Comparison of ENCODE assay signal across 17 cellular contexts in the genomic region with DNA sequence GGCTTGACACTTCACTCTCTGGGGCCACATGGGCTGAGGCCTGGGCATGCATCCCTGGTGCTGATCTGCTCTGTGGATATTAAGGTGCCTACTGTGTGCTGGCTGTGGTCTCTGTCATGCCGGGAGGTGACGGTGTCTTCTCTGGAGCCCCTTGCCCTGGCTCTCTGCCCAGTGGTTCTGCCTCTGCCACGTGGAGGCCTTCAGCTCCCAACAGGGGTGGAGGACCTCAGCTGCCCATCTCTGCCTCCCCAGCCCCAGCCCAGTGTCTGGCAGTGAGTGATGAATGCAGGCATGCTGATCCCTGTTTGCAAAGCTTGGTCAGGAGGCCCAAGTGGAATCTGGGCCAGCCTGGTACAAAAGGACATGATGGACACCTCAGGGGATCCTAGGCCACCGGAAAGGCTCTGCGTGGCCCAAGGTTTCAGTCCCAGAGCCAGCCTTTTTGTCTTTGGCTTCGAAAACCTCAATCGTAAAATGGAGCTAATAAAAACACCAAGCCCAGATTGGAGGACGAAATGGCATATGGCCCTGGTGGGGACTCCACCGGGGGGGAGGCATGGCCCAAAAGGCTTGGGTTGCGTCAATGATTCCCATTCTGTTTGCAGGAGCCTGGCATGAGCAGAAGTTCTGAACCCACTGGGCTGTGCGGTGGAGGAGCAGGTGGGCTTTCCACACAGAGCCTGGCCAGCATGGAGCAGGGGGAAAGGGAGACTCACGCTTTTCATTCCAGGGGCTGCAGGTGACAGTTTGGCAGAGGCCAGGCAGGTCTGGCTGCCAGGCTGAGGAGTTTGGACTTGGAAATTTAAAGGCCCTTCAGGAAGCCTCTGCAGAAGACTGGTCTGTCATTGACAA. TPM values are rescaled to one million over a fixed set of nuclear protein-coding genes. Genes with fewer than 3 reads are reported as not detected.
DNase-seq lines count a peak whose midpoint lies in the region; ATAC-seq and TF ChIP-seq lines count a peak whose summit lies in the region.
"Had no signal": no experiment of that assay in that cellular context is flagged by ENCODE, and none has a peak within 500 bp of the region (broad histone marks: within the 10 kb centered on the region; RNA-seq: fewer than 3 reads in every experiment).

No MANE protein-coding gene starts in this region.

- no peaks in the 10 kb centered on the region for H3K23me2 ChIP-seq in H9 (ENCODE audit: insufficient read length, low read depth, low read length, poor library complexity, severe bottlenecking)

- no peak overlapping the region for H2BK20ac ChIP-seq in H9 (ENCODE audit: low read depth, low read length, poor library complexity, severe bottlenecking)

- no peak overlapping the region for H3K14ac ChIP-seq in H9 (ENCODE audit: insufficient read depth, low read length)

- no peak overlapping the region for H3K9ac ChIP-seq in H9 (ENCODE audit: extremely low read depth, insufficient read length, low read length)

- no peaks in the 10 kb centered on the region for H3K27me3 Mint-ChIP-seq in activated CD8-positive, alpha-beta T cell treated with anti-CD3 and anti-CD28 coated beads, Interleukin-2, amount 10 ng/mL, durations not matched to agents 7 days and 5 days (ENCODE audit: low read depth)
- no peaks in the 10 kb centered on the region for H3K27me3 Mint-ChIP-seq in activated CD8-positive, alpha-beta T cell treated with anti-CD3 and anti-CD28 coated beads for 36 hours
- peaks cover 3% of the 10 kb centered on the region for H3K27me3 Mint-ChIP-seq in H9 (ENCODE audit: low read depth)
- no peaks in the 10 kb centered on the region for H3K27me3 Mint-ChIP-seq in dendritic cell treated with granulocyte-macrophage colony-stimulating factor and Interleukin-4, amounts not matched to agents 40 ng/mL and 50 ng/mL, for 4 days

- H3K36me3 Mint-ChIP-seq in activated CD8-positive, alpha-beta T cell treated with anti-CD3 and anti-CD28 coated beads, Interleukin-2, amount 10 ng/mL, durations not matched to agents 7 days and 5 days (ENCODE audit: low read depth), result no peaks in the 10 kb centered on the region
- H3K36me3 Mint-ChIP-seq in activated CD8-positive, alpha-beta T cell treated with anti-CD3 and anti-CD28 coated beads for 36 hours (ENCODE audit: low read depth), result no peaks in the 10 kb centered on the region
- H3K36me3 Mint-ChIP-seq in H9 (ENCODE audit: insufficient read depth in 1 of 3, low read depth in 3 of 3), result no peaks in the 10 kb centered on the region
- H3K36me3 Mint-ChIP-seq in dendritic cell treated with granulocyte-macrophage colony-stimulating factor and Interleukin-4, amounts not matched to agents 40 ng/mL and 50 ng/mL, for 4 days (ENCODE audit: low read depth), result no peaks in the 10 kb centered on the region
- H3K36me3 Mint-ChIP-seq: stimulated activated effector memory CD8-positive, alpha-beta T cell treated with anti-CD3 and anti-CD28 coated beads, Interleukin-12 subunit alpha, Interleukin-12 subunit beta, amount 100 ng/mL, for 72 hours had no signal

- H4K8ac ChIP-seq in H9 (replicated peaks; ENCODE audit: insufficient read length, low read depth, low read length), result no peak overlapping the region

- no peaks in the 10 kb centered on the region for H3K9me3 Mint-ChIP-seq in activated CD8-positive, alpha-beta T cell treated with anti-CD3 and anti-CD28 coated beads, Interleukin-2, amount 10 ng/mL, durations not matched to agents 7 days and 5 days (ENCODE audit: insufficient read depth)
- no peaks in the 10 kb centered on the region for H3K9me3 Mint-ChIP-seq in activated CD8-positive, alpha-beta T cell treated with anti-CD3 and anti-CD28 coated beads for 36 hours
- H3K9me3 Mint-ChIP-seq in H9, result no peaks in the 10 kb centered on the region
- no peaks in the 10 kb centered on the region for H3K9me3 Mint-ChIP-seq in dendritic cell treated with granulocyte-macrophage colony-stimulating factor and Interleukin-4, amounts not matched to agents 40 ng/mL and 50 ng/mL, for 4 days
- H3K9me3 Mint-ChIP-seq: stimulated activated effector memory CD8-positive, alpha-beta T cell treated with anti-CD3 and anti-CD28 coated beads, Interleukin-12 subunit alpha, Interleukin-12 subunit beta, amount 100 ng/mL, for 72 hours; T-helper 1 cell treated with Interleukin-12 subunit alpha and Interleukin-12 subunit beta and Interleukin-4 antibody, amounts not matched to agents 30 μg/mL and 1 μg/mL, for 36 hours had no signal

- H3K4me1 Mint-ChIP-seq in activated CD8-positive, alpha-beta T cell treated with anti-CD3 and anti-CD28 coated beads, Interleukin-2, amount 10 ng/mL, durations not matched to agents 7 days and 5 days (ENCODE audit: low read depth), result peaks cover 66% of the 10 kb centered on the region
- peaks cover 26% of the 10 kb centered on the region for H3K4me1 Mint-ChIP-seq in activated CD8-positive, alpha-beta T cell treated with anti-CD3 and anti-CD28 coated beads for 36 hours (ENCODE audit: low read depth)
- H3K4me1 Mint-ChIP-seq in H9, result peaks cover 16 to 22% of the 10 kb centered on the region in 2 experiments
- H3K4me1 Mint-ChIP-seq in dendritic cell treated with granulocyte-macrophage colony-stimulating factor and Interleukin-4, amounts not matched to agents 40 ng/mL and 50 ng/mL, for 4 days (ENCODE audit: low read depth), result peaks cover 90% of the 10 kb centered on the region

- H3K4me3 Mint-ChIP-seq in activated CD8-positive, alpha-beta T cell treated with anti-CD3 and anti-CD28 coated beads, Interleukin-2, amount 10 ng/mL, durations not matched to agents 7 days and 5 days, result no peak overlapping the region
- H3K4me3 Mint-ChIP-seq in activated CD8-positive, alpha-beta T cell treated with anti-CD3 and anti-CD28 coated beads for 36 hours, result no peak overlapping the region
- no peak overlapping the region for H3K4me3 Mint-ChIP-seq in H9
- H3K4me3 Mint-ChIP-seq in dendritic cell treated with granulocyte-macrophage colony-stimulating factor and Interleukin-4, amounts not matched to agents 40 ng/mL and 50 ng/mL, for 4 days, result no peak overlapping the region
- H3K4me3 Mint-ChIP-seq: stimulated activated effector memory CD8-positive, alpha-beta T cell treated with anti-CD3 and anti-CD28 coated beads, Interleukin-12 subunit alpha, Interleukin-12 subunit beta, amount 100 ng/mL, for 72 hours; T-helper 1 cell treated with Interleukin-12 subunit alpha and Interleukin-12 subunit beta and Interleukin-4 antibody, amounts not matched to agents 30 μg/mL and 1 μg/mL, for 36 hours had no signal

- no peak overlapping the region for H2BK12ac ChIP-seq in H9 (ENCODE audit: insufficient read length, low read depth, low read length)

- H2BK5ac ChIP-seq in H9 (ENCODE audit: insufficient read length, low read length), result no peak overlapping the region

- DNase-seq in activated CD8-positive, alpha-beta T cell treated with anti-CD3 and anti-CD28 coated beads, Interleukin-2, amount 10 ng/mL, durations not matched to agents 7 days and 5 days, result peak; percentile 12
- no peak for DNase-seq in activated CD8-positive, alpha-beta T cell treated with anti-CD3 and anti-CD28 coated beads for 36 hours
- DNase-seq in H9 (peak; percentile 18), sigmoid colon (peak; percentile 65), middle frontal gyrus (ENCODE audit: extremely low spot score, low spot score) (no peak), thyroid gland (no peak)
- DNase-seq in effector memory CD4-positive, alpha-beta T cell, result no peak
- DNase-seq: activated naive CD4-positive, alpha-beta T cell; NCI-H2029 treated with DMSO at 0.1 percent for 48 hours; occipital lobe had no signal

- CTCF ChIA-PET in activated CD8-positive, alpha-beta T cell treated with anti-CD3 and anti-CD28 coated beads, Interleukin-2, amount 10 ng/mL, durations not matched to agents 7 days and 5 days (lab: Charles Lee), result interaction anchor here (1.2 kb wide), 2 partner anchors 9 to 217 kb away, joined by 4 read pairs; no protein-coding TSS in a partner anchor
- CTCF ChIA-PET in activated CD8-positive, alpha-beta T cell treated with anti-CD3 and anti-CD28 coated beads for 36 hours (lab: Charles Lee), result no interaction called here

- no CpG with 5 or more reads among the region's 12 CpGs for WGBS in H9 (ENCODE audit: extremely low coverage, insufficient read length, low lambda C conversion rate)
- 71 to 87% methylated on average over 12 of the region's 12 CpGs for WGBS in sigmoid colon, 2 donors
- WGBS in thyroid gland, 2 donors, result 94 to 98% methylated on average over 9 to 12 of the region's 12 CpGs

- H2AFZ ChIP-seq in H9 (ENCODE audit: low read length), result no peak overlapping the region

- no peaks in the 10 kb centered on the region for H3K79me2 ChIP-seq in H9 (ENCODE audit: insufficient read depth, low read length)

- no peak overlapping the region for H2BK120ac ChIP-seq in H9 (ENCODE audit: low read depth, low read length, poor library complexity, severe bottlenecking)

- H3K79me1 ChIP-seq in H9 (ENCODE audit: insufficient read depth, low read depth, low read length, poor library complexity, severe bottlenecking), result no peaks in the 10 kb centered on the region

- H3K23ac ChIP-seq in H9 (ENCODE audit: insufficient read length, low read depth, low read length), result no peak overlapping the region

- POLR2A ChIA-PET in activated CD8-positive, alpha-beta T cell treated with anti-CD3 and anti-CD28 coated beads, Interleukin-2, amount 10 ng/mL, durations not matched to agents 7 days and 5 days (lab: Charles Lee), result no interaction called here
- POLR2A ChIA-PET in activated CD8-positive, alpha-beta T cell treated with anti-CD3 and anti-CD28 coated beads for 36 hours (lab: Charles Lee), result no interaction called here

- no peak overlapping the region for H3T11ph ChIP-seq in H9 (ENCODE audit: low read length)

- no peak overlapping the region for H2AK5ac ChIP-seq in H9 (ENCODE audit: insufficient read length, low read length)

- no peak overlapping the region for H3K27ac ChIP-seq in H9 (ENCODE audit: insufficient read length, low read depth, low read length)
- no peak overlapping the region for H3K27ac ChIP-seq in sigmoid colon
- H3K27ac ChIP-seq in effector memory CD4-positive, alpha-beta T cell (ENCODE audit: insufficient read depth, low read length, poor library complexity, severe bottlenecking), result no peak overlapping the region
- no peak overlapping the region for H3K27ac ChIP-seq in thyroid gland
- H3K27ac ChIP-seq: ascending aorta had no signal

- TF ChIP-seq POLR2A in sigmoid colon (IDR thresholded peaks at IDR 0.05) (no peak), thyroid gland (IDR thresholded peaks at IDR 0.05) (no peak)

- no peaks in the 10 kb centered on the region for H3K36me3 ChIP-seq in sigmoid colon
- H3K36me3 ChIP-seq in effector memory CD4-positive, alpha-beta T cell (ENCODE audit: control insufficient read depth, insufficient read depth, low read length), result no peaks in the 10 kb centered on the region
- H3K36me3 ChIP-seq in thyroid gland, result no peaks in the 10 kb centered on the region
- H3K36me3 ChIP-seq: ascending aorta had no signal

- no peak overlapping the region for H3K4me2 ChIP-seq in H9 (ENCODE audit: insufficient read depth, insufficient read length, low read length)

- no peaks in the 10 kb centered on the region for H4K20me1 ChIP-seq in H9 (ENCODE audit: control insufficient read depth, insufficient read depth, insufficient read length)

- no peak overlapping the region for H2BK15ac ChIP-seq in H9 (ENCODE audit: low read depth, low read length)

- no peak for TF ChIP-seq CTCF in activated CD8-positive, alpha-beta T cell treated with anti-CD3 and anti-CD28 coated beads for 36 hours (IDR thresholded peaks at IDR 0.05)
- TF ChIP-seq CTCF in H9 (conservative IDR thresholded peaks at IDR 0.05), result no peak
- no peak for TF ChIP-seq CTCF in sigmoid colon (IDR thresholded peaks at IDR 0.05)
- no peak for TF ChIP-seq CTCF in thyroid gland (IDR thresholded peaks at IDR 0.05)

- no peak for ATAC-seq in activated CD8-positive, alpha-beta T cell treated with anti-CD3 and anti-CD28 coated beads, Interleukin-2, amount 10 ng/mL, durations not matched to agents 7 days and 5 days
- ATAC-seq in activated CD8-positive, alpha-beta T cell treated with anti-CD3 and anti-CD28 coated beads for 36 hours, result no peak
- ATAC-seq: HCT116; stimulated activated effector memory CD8-positive, alpha-beta T cell treated with anti-CD3 and anti-CD28 coated beads, Interleukin-12 subunit alpha, Interleukin-12 subunit beta, amount 100 ng/mL, for 72 hours had no signal

- H3K27ac Mint-ChIP-seq in activated CD8-positive, alpha-beta T cell treated with anti-CD3 and anti-CD28 coated beads, Interleukin-2, amount 10 ng/mL, durations not matched to agents 7 days and 5 days, result no peak overlapping the region
- no peak overlapping the region for H3K27ac Mint-ChIP-seq in activated CD8-positive, alpha-beta T cell treated with anti-CD3 and anti-CD28 coated beads for 36 hours
- no peak overlapping the region for H3K27ac Mint-ChIP-seq in H9
- H3K27ac Mint-ChIP-seq in dendritic cell treated with granulocyte-macrophage colony-stimulating factor and Interleukin-4, amounts not matched to agents 40 ng/mL and 50 ng/mL, for 4 days, result peak overlapping the region; percentile 93
- H3K27ac Mint-ChIP-seq: stimulated activated effector memory CD8-positive, alpha-beta T cell treated with anti-CD3 and anti-CD28 coated beads, Interleukin-12 subunit alpha, Interleukin-12 subunit beta, amount 100 ng/mL, for 72 hours had no signal

- H3K9me3 ChIP-seq in H9 (ENCODE audit: control insufficient read depth, low read depth, low read length) (no peaks in the 10 kb centered on the region), sigmoid colon (no peaks in the 10 kb centered on the region), thyroid gland (no peaks in the 10 kb centered on the region)
- H3K9me3 ChIP-seq in effector memory CD4-positive, alpha-beta T cell (ENCODE audit: control insufficient read depth, low read length), result no peaks in the 10 kb centered on the region
- H3K9me3 ChIP-seq: ascending aorta, Caco-2 had no signal

- no peaks in the 10 kb centered on the region for H3K4me1 ChIP-seq in H9 (ENCODE audit: insufficient read depth, low read length)
- no peaks in the 10 kb centered on the region for H3K4me1 ChIP-seq in sigmoid colon
- H3K4me1 ChIP-seq in effector memory CD4-positive, alpha-beta T cell (ENCODE audit: control insufficient read depth, insufficient read depth, low read length, poor library complexity, severe bottlenecking), result peaks cover 10% of the 10 kb centered on the region
- peaks cover 41 to 55% of the 10 kb centered on the region in 2 donors for H3K4me1 ChIP-seq in thyroid gland
- H3K4me1 ChIP-seq: ascending aorta had no signal

- no peak overlapping the region for H3K18ac ChIP-seq in H9 (ENCODE audit: insufficient read length, low read depth, low read length)

- no peak for TF ChIP-seq EP300 in sigmoid colon (IDR thresholded peaks at IDR 0.05)

- no peak overlapping the region for H4K91ac ChIP-seq in H9 (ENCODE audit: insufficient read length, low read depth, low read length)

- intact Hi-C loops in activated CD8-positive, alpha-beta T cell treated with anti-CD3 and anti-CD28 coated beads for 36 hours (cut with micrococcal nuclease), result no loop called here
- intact Hi-C loops in dendritic cell treated with granulocyte-macrophage colony-stimulating factor and Interleukin-4, amounts not matched to agents 40 ng/mL and 50 ng/mL, for 4 days (cut with micrococcal nuclease), result no loop called here
- intact Hi-C loops in sigmoid colon (cut with DNase I) (no loop called here), thyroid gland (cut with DNase I) (no loop called here)

- H3K4me3 ChIP-seq in sigmoid colon (no peak overlapping the region), thyroid gland (replicated peaks in 1 of 3) (no peak overlapping the region)
- no peak overlapping the region for H3K4me3 ChIP-seq in effector memory CD4-positive, alpha-beta T cell (ENCODE audit: insufficient read depth, low read depth, low read length, poor library complexity, severe bottlenecking)
- H3K4me3 ChIP-seq: ascending aorta, skin epidermis had no signal

- no peak overlapping the region for H3K56ac ChIP-seq in H9 (ENCODE audit: insufficient read length, low read depth, low read length)

- H3K27me3 ChIP-seq in H9 (ENCODE audit: insufficient read depth, low read length), result no peaks in the 10 kb centered on the region
- H3K27me3 ChIP-seq in sigmoid colon, result peaks cover 0 to 2% (median 0%) of the 10 kb centered on the region in 3 donors
- H3K27me3 ChIP-seq in effector memory CD4-positive, alpha-beta T cell (replicated peaks; ENCODE audit: control insufficient read depth, insufficient read depth, low read length, poor library complexity, severe bottlenecking), result no peaks in the 10 kb centered on the region
- no peaks in the 10 kb centered on the region for H3K27me3 ChIP-seq in thyroid gland
- H3K27me3 ChIP-seq: ascending aorta had no signal

- no peak overlapping the region for H3K4ac ChIP-seq in H9 (ENCODE audit: low read depth, low read length)

- H4K5ac ChIP-seq in H9 (ENCODE audit: insufficient read length, low read depth, low read length), result no peak overlapping the region

RNA-seq across cellular contexts. Expression of gene KLF13, which starts 54.7 kb away (rescaled TPM):
- 100 to 1,000 TPM; 214 to 215 TPM for total RNA-seq in activated CD8-positive, alpha-beta T cell treated with anti-CD3 and anti-CD28 coated beads, Interleukin-2, amount 10 ng/mL, durations not matched to agents 7 days and 5 days
- total RNA-seq in activated CD8-positive, alpha-beta T cell treated with anti-CD3 and anti-CD28 coated beads for 36 hours, result 100 to 1,000 TPM; 163 to 175 TPM
- 30.6 and 33.4 TPM in 2 replicates for total RNA-seq in H9 (2021)
- 10 to 100 TPM; 18.7 to 28.0 (median 24.5) TPM for total RNA-seq in sigmoid colon
- 10 to 100 TPM; 23.4 to 71.9 (median 48.6) TPM for polyA plus RNA-seq in sigmoid colon
- 100 to 1,000 TPM in 2 of 4 donors, 10 to 100 TPM in 2; 84.0 to 117 (median 97.6) TPM for total RNA-seq in thyroid gland

Comparison
In these comparisons a context has a peak if more than half of its experiments do, and no peak if none do; other contexts are left out.
1. DNase-seq: peak in activated CD8-positive, alpha-beta T cell treated with anti-CD3 and anti-CD28 coated beads, Interleukin-2, amount 10 ng/mL, durations not matched to agents 7 days and 5 days (single experiment), H9 (single experiment) and sigmoid colon (single experiment); none in activated CD8-positive, alpha-beta T cell treated with anti-CD3 and anti-CD28 coated beads for 36 hours (single experiment), middle frontal gyrus (single experiment), effector memory CD4-positive, alpha-beta T cell (0 of 3) and thyroid gland (0 of 2).